ENCODE assay signal across 2 cellular contexts in genomic region chr2:177147834-177148233, GRCh38.
TF ChIP-seq lines count a peak whose summit lies in the region.

No MANE protein-coding gene starts in this region.

TF ChIP-seq in A549, 52 proteins besides CTCF, POLR2A, EP300 and RAD21 (continued from another document):
- TF ChIP-seq PBX3 (IDR thresholded peaks at IDR 0.05) (no peak), NR3C1 (IDR thresholded peaks at IDR 0.05) (no peak), CEBPB (IDR thresholded peaks at IDR 0.05) (no peak), KDM1A (IDR thresholded peaks at IDR 0.05; ENCODE audit: low read depth) (no peak), E2F6 (IDR thresholded peaks at IDR 0.05; ENCODE audit: borderline replicate concordance, low read depth) (no peak), NPAS2 (CRISPR knock-in tag; IDR thresholded peaks at IDR 0.05; ENCODE audit: borderline replicate concordance) (no peak), ESRRA (IDR thresholded peaks at IDR 0.05; ENCODE audit: borderline replicate concordance, low read length) (no peak), EHMT2 (IDR thresholded peaks at IDR 0.05; ENCODE audit: low read depth) (no peak)
TF ChIP-seq in A549: peak in this region for 0.

TF ChIP-seq in WTC11, 78 proteins besides CTCF, POLR2A, EP300 and RAD21 (continued from another document):
- no peak for TF ChIP-seq ZNF532 (CRISPR knock-in tag; IDR thresholded peaks at IDR 0.05; ENCODE audit: borderline replicate concordance)
- no peak for TF ChIP-seq CBFB (CRISPR knock-in tag; IDR thresholded peaks at IDR 0.05; ENCODE audit: low read depth)
TF ChIP-seq in WTC11: peak in this region for 0.
